In the genomic region with DNA sequence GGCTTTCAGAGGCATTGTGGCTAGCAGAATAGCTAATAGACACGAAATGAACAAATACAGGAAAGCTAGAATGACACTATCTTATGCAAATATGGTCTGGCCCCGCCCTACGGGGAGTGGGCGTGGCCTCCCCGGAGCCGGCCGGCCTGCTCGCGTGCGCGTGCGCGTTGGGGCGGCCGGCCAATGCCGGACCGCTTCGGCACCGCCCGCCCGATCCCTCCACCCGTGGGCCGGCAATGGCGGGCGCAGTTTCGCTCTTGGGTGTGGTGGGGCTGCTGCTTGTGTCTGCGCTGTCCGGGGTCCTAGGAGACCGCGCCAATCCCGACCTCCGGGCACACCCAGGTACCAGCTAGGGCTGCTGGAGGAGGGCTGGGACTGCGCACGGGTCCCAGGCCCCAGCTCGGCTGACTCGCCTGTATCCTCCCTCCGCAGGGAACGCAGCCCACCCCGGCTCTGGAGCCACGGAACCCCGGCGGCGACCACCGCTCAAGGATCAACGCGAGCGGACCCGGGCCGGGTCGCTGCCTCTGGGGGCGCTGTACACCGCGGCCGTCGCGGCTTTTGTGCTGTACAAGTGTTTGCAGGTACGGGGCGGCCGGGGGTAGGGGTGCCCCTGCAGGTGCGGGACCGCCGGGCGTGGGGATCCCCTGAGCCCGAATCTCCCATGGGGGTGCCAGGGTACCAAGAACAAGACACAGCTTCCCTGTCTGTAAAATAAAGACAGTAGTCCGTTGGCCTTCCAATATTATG, we compare ENCODE assay signal across 1 cellular context.
TF ChIP-seq lines count a peak whose summit lies in the region.

A gene with protein sequence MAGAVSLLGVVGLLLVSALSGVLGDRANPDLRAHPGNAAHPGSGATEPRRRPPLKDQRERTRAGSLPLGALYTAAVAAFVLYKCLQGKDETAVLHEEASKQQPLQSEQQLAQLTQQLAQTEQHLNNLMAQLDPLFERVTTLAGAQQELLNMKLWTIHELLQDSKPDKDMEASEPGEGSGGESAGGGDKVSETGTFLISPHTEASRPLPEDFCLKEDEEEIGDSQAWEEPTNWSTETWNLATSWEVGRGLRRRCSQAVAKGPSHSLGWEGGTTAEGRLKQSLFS (plus strand): TSS at position 149 of the 750 bp plus-strand sequence. CDS start 88 bp downstream, at position 237.

TF ChIP-seq in K562, 482 proteins besides CTCF, POLR2A, EP300 and RAD21 (continued from another document):
- TF ChIP-seq, protein P1, sequence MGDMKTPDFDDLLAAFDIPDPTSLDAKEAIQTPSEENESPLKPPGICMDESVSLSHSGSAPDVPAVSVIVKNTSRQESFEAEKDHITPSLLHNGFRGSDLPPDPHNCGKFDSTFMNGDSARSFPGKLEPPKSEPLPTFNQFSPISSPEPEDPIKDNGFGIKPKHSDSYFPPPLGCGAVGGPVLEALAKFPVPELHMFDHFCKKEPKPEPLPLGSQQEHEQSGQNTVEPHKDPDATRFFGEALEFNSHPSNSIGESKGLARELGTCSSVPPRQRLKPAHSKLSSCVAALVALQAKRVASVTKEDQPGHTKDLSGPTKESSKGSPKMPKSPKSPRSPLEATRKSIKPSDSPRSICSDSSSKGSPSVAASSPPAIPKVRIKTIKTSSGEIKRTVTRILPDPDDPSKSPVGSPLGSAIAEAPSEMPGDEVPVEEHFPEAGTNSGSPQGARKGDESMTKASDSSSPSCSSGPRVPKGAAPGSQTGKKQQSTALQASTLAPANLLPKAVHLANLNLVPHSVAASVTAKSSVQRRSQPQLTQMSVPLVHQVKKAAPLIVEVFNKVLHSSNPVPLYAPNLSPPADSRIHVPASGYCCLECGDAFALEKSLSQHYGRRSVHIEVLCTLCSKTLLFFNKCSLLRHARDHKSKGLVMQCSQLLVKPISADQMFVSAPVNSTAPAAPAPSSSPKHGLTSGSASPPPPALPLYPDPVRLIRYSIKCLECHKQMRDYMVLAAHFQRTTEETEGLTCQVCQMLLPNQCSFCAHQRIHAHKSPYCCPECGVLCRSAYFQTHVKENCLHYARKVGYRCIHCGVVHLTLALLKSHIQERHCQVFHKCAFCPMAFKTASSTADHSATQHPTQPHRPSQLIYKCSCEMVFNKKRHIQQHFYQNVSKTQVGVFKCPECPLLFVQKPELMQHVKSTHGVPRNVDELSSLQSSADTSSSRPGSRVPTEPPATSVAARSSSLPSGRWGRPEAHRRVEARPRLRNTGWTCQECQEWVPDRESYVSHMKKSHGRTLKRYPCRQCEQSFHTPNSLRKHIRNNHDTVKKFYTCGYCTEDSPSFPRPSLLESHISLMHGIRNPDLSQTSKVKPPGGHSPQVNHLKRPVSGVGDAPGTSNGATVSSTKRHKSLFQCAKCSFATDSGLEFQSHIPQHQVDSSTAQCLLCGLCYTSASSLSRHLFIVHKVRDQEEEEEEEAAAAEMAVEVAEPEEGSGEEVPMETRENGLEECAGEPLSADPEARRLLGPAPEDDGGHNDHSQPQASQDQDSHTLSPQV (IDR thresholded peaks at IDR 0.05), result 0 out of 2 replicates have a peak, but pooled peaks have one; percentile 6
- TF ChIP-seq FIP1L1 (IDR thresholded peaks at IDR 0.05; ENCODE audit: low read depth, low read length, poor library complexity, severe bottlenecking) (peak; percentile 70), ZBTB7A (IDR thresholded peaks at IDR 0.05; ENCODE audit: borderline replicate concordance, control insufficient read depth, low read depth, low read length) (peak; percentile 91; the same call in 1 of the 2 replicates), TARDBP (IDR thresholded peaks at IDR 0.05) (0 out of 2 replicates have a peak, but pooled peaks have one; percentile 55), HMGN3 (IDR thresholded peaks at IDR 0.05; ENCODE audit: borderline replicate concordance, extremely low read depth, insufficient read length, low read depth, low read length) (peak; percentile 38), RB1 (IDR thresholded peaks at IDR 0.05; ENCODE audit: low read depth) (peak; percentile 30), CCNT2 (IDR thresholded peaks at IDR 0.05; ENCODE audit: borderline replicate concordance, extremely low read depth, insufficient read length, low read depth, low read length) (peak; percentile 41), CHD2 (IDR thresholded peaks at IDR 0.05; ENCODE audit: low read depth, low read length) (no peak), KDM5B (IDR thresholded peaks at IDR 0.05; ENCODE audit: insufficient replicate concordance, low read depth, low read length) (peak; percentile 62), RBFOX2 (IDR thresholded peaks at IDR 0.05; ENCODE audit: low read depth, low read length) (peak; percentile 87), POLR2AphosphoS2 (IDR thresholded peaks at IDR 0.05; ENCODE audit: low read length) (peak; percentile 40; the same call in 1 of the 2 replicates), FOXP1 (CRISPR knock-in tag; IDR thresholded peaks at IDR 0.05) (no peak), ZFX (CRISPR knock-in tag; IDR thresholded peaks at IDR 0.05) (peak; percentile 82), CXXC5 (CRISPR knock-in tag; IDR thresholded peaks at IDR 0.05) (peak; percentile 36; the same call in 1 of the 2 replicates), BRCA1 (IDR thresholded peaks at IDR 0.05) (no peak), BRCA1 (CRISPR knock-in tag; IDR thresholded peaks at IDR 0.05) (0 out of 2 replicates have a peak, but pooled peaks have one; percentile 60), STAG1 (CRISPR knock-in tag; IDR thresholded peaks at IDR 0.05; ENCODE audit: borderline replicate concordance) (peak; percentile 34; the same call in 1 of the 2 replicates), GATAD2B (IDR thresholded peaks at IDR 0.05; ENCODE audit: borderline replicate concordance) (no peak), ATF7 (IDR thresholded peaks at IDR 0.05) (0 out of 2 replicates have a peak, but pooled peaks have one; percentile 65), TAF1 (IDR thresholded peaks at IDR 0.05; ENCODE audit: control insufficient read depth, extremely low read depth, insufficient read depth, low read length, severe bottlenecking) (peak; percentile 46), MAZ (CRISPR knock-in tag; conservative IDR thresholded peaks at IDR 0.05 in 1 of 2, IDR thresholded peaks at IDR 0.05 in 1 of 2) (peak; percentile 29 to 67; a peak in 2 of 4 replicates), RHOXF2B (CRISPR knock-in tag; conservative IDR thresholded peaks at IDR 0.05) (no peak), HDAC1 (IDR thresholded peaks at IDR 0.05) (peak in 1 of 2 experiments; percentile 53; a peak in 1 of 4 replicates), MEIS2 (IDR thresholded peaks at IDR 0.05; ENCODE audit: partially characterized antibody) (peak; percentile 68), HNRNPLL (IDR thresholded peaks at IDR 0.05; ENCODE audit: low read depth, low read length, poor library complexity, severe bottlenecking) (peak; percentile 25), ARID2 (IDR thresholded peaks at IDR 0.05) (no peak)
- TF ChIP-seq, protein P2, sequence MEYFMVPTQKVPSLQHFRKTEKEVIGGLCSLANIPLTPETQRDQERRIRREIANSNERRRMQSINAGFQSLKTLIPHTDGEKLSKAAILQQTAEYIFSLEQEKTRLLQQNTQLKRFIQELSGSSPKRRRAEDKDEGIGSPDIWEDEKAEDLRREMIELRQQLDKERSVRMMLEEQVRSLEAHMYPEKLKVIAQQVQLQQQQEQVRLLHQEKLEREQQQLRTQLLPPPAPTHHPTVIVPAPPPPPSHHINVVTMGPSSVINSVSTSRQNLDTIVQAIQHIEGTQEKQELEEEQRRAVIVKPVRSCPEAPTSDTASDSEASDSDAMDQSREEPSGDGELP (CRISPR knock-in tag; IDR thresholded peaks at IDR 0.05; ENCODE audit: borderline replicate concordance), result 0 out of 2 replicates have a peak, but pooled peaks have one; percentile 29
- TF ChIP-seq, protein P3, sequence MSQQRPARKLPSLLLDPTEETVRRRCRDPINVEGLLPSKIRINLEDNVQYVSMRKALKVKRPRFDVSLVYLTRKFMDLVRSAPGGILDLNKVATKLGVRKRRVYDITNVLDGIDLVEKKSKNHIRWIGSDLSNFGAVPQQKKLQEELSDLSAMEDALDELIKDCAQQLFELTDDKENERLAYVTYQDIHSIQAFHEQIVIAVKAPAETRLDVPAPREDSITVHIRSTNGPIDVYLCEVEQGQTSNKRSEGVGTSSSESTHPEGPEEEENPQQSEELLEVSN (IDR thresholded peaks at IDR 0.05; ENCODE audit: borderline replicate concordance in 1 of 2, extremely low read depth in 1 of 2, insufficient read depth in 1 of 2, insufficient read length in 1 of 2, low read depth in 1 of 2, low read length in 1 of 2, poor library complexity in 1 of 2, severe bottlenecking in 1 of 2), result no peak
- TF ChIP-seq, protein P4, sequence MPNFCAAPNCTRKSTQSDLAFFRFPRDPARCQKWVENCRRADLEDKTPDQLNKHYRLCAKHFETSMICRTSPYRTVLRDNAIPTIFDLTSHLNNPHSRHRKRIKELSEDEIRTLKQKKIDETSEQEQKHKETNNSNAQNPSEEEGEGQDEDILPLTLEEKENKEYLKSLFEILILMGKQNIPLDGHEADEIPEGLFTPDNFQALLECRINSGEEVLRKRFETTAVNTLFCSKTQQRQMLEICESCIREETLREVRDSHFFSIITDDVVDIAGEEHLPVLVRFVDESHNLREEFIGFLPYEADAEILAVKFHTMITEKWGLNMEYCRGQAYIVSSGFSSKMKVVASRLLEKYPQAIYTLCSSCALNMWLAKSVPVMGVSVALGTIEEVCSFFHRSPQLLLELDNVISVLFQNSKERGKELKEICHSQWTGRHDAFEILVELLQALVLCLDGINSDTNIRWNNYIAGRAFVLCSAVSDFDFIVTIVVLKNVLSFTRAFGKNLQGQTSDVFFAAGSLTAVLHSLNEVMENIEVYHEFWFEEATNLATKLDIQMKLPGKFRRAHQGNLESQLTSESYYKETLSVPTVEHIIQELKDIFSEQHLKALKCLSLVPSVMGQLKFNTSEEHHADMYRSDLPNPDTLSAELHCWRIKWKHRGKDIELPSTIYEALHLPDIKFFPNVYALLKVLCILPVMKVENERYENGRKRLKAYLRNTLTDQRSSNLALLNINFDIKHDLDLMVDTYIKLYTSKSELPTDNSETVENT (CRISPR knock-in tag; IDR thresholded peaks at IDR 0.05), result peak; percentile 66; the same call in 1 of the 2 replicates
